7 cellular contexts compared by ENCODE assay signal in the genomic region with DNA sequence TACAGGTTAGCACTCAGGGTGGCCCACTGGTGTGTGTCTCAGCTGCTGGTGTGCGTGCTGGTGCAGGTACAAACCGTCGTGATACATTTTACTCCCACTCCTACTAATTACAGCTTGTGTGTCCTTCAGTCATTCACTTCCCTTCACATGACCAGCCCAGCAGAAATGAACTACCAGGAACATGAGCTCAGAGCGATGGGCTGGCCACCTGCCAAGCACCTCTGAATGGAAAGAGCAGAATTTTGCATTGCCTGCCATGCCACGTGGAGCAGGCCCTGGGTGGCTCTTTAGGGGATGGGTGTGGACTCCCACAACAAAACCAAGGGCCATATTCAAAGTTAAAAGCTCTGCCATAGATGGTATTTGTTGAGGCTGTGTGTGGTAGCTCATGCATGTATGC. TPM values are rescaled to one million over a fixed set of nuclear protein-coding genes. Genes with fewer than 3 reads are reported as not detected.
DNase-seq lines count a peak whose midpoint lies in the region; ATAC-seq, FAIRE-seq and TF ChIP-seq lines count a peak whose summit lies in the region.

No MANE protein-coding gene starts in this region.

- no peaks in the 10 kb centered on the region for H3K4me1 ChIP-seq in tibial artery

- H3K4me3 ChIP-seq in MG63 = no peak overlapping the region
- no peak overlapping the region for H3K4me3 ChIP-seq in tibial artery

- ATAC-seq in Right ventricle myocardium superior (ENCODE audit: poor library complexity) (peak; percentile 53), HG02678 (IDR thresholded peaks at IDR 0.05; ENCODE audit: unreplicated experiment) (no peak), HG02981 (IDR thresholded peaks at IDR 0.05; ENCODE audit: unreplicated experiment) (no peak)

- DNase-seq in MG63 (peak; percentile 6), RCC 7860 (ENCODE audit: low spot score) (peak; percentile 16), Right ventricle myocardium superior (peak; percentile 85), tibial artery (peak; percentile 76 to 78), HTR-8/SVneo (ENCODE audit: insufficient read length, low spot score) (no peak)

- intact Hi-C loops in Right ventricle myocardium superior (cut with DNase I) (no loop called here), tibial artery (cut with DNase I; ENCODE audit: low total_unique reads) (no loop called here)

- no peak for TF ChIP-seq CTCF in tibial artery (IDR thresholded peaks at IDR 0.05)

- H3K27ac ChIP-seq in tibial artery = no peak overlapping the region

- FAIRE-seq in RCC 7860 (lab: Jason Lieb, UNC) (no peak), HTR-8/SVneo (lab: Jason Lieb, UNC) (no peak)

- H3K27me3 ChIP-seq in MG63 = no peaks in the 10 kb centered on the region
- no peaks in the 10 kb centered on the region for H3K27me3 ChIP-seq in tibial artery

- H3K9me3 ChIP-seq in MG63 = no peaks in the 10 kb centered on the region
- no peaks in the 10 kb centered on the region for H3K9me3 ChIP-seq in tibial artery

- H3K36me3 ChIP-seq in MG63 = no peaks in the 10 kb centered on the region
- H3K36me3 ChIP-seq in tibial artery = no peaks in the 10 kb centered on the region

RNA-seq across cellular contexts. Expression of a gene that starts 58.9 kb away (rescaled TPM):
- 20.1 and 26.8 TPM in 2 replicates for total RNA-seq in MG63 (2014; rRNA removed; shearing (Covaris generic); ENCODE audit: low replicate concordance)
- 15.6 TPM for total RNA-seq in Right ventricle myocardium superior
